Comparison of ENCODE assay signal across 1 cellular context in the genomic region with DNA sequence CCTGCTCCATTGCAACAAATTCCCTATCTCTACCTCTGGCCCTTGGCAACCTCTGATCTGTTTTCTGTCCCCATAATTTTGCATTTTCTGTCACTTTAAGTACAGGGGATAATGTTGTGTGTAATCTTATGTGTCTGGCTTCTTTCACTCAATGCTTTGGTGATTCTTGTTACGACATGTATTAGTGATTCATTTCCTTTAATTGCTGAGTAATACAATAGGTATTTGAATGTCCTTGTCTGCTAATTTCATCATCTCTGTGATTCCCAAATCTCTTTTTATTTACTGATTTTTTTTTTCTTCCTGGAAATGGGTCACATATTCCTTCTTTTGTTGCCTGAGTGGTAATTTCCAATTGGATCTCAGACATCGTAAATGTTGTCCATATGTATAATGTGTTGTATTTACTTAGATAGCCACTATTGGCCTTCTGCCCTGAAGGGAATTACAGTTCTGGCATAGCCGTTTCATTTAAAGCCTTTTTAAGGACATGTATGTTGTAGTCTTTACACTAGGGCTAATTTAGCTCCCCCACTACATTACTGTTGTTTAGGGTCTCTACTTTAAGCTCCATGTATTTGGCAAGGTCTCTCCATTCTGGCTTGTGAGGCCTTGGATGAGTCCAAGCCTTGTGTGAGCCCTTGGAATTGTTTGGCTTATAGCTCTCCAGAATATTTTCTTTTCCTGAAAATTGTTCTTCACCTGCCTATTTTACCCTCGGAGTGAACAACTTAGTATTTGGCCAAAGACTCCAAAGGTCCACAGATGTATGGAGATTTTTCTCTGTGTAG.
TF ChIP-seq lines count a peak whose summit lies in the region.

No MANE protein-coding gene starts in this region.

TF ChIP-seq in IMR-90, 13 proteins besides CTCF, POLR2A, EP300 and RAD21 (continued from another document):
- 0 out of 2 replicates have a peak, but pooled peaks have one; percentile 15 for TF ChIP-seq FOS (IDR thresholded peaks at IDR 0.05; ENCODE audit: low read depth, low read length)
